In the genomic region with DNA sequence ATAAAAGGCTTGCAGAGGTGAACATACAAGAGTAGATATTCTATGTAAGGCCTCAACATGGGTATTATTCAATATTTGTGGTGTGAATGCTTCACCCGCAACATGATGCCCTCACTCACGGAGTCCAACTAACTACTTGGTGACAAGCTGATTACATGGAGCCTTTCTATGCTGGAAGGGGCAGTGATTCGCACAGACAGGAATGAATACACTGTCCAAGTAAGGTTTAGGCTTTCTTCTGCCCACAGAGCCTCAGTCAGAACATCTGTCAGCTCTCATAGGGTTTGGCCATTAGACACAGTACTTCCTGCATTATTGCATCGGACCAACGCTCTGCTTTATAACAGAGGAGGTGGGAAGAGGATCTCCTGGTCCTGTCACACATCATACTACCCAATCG, we compare ENCODE assay signal across 29 cellular contexts.
"Had no signal": no experiment of that assay in that cellular context is flagged by ENCODE, and none has a peak within 500 bp of the region (broad histone marks: within the 10 kb centered on the region; RNA-seq: fewer than 3 reads in every experiment).

No MANE protein-coding gene starts in this region.

- H3K27me3 ChIP-seq: colonic mucosa, foreskin keratinocyte, heart left ventricle, ovary, tibial nerve had no signal

- ATAC-seq: activated CD4-positive, CD25-positive, alpha-beta regulatory T cell treated with anti-CD3 and anti-CD28 coated beads, Interleukin-2, amount 50 U/mL, for 24 hours; foreskin keratinocyte; heart left ventricle; left colon had no signal

- H3K4me3 ChIP-seq: colonic mucosa, dorsolateral prefrontal cortex, heart left ventricle, ovary, prostate gland, spleen, tibial nerve had no signal

- H3K4me1 ChIP-seq: colonic mucosa, foreskin keratinocyte, heart left ventricle, prostate gland, spleen, tibial nerve had no signal

- DNase-seq: activated CD4-positive, alpha-beta T cell treated with anti-CD3 and anti-CD28 coated beads for 48 hours; activated CD4-positive, alpha-beta T cell treated with anti-CD3 and anti-CD28 coated beads, Interleukin-2, amount 50 U/mL, for 48 hours; activated CD8-positive, alpha-beta memory T cell treated with anti-CD3 and anti-CD28 coated beads, Interleukin-2, amount 50 U/mL, for 4 hours; activated effector memory CD4-positive, alpha-beta T cell treated with anti-CD3 and anti-CD28 coated beads, Interleukin-2, amount 50 U/mL, for 16 hours; activated naive CD4-positive, alpha-beta T cell treated with anti-CD3 and anti-CD28 coated beads for 36 hours; activated naive CD8-positive, alpha-beta T cell treated with anti-CD3 and anti-CD28 coated beads, Interleukin-2, amount 10 ng/mL, durations not matched to agents 7 days and 5 days; activated T-cell treated with anti-CD3 and anti-CD28 coated beads, Interleukin-2, amount 50 U/mL, for 1 hour; amniotic stem cell; colonic mucosa; dorsolateral prefrontal cortex; effector memory CD4-positive, alpha-beta T cell; foreskin keratinocyte; heart left ventricle; hypothalamus; immature natural killer cell; kidney; left colon; mammary epithelial cell; naive B cell; nephron progenitor cell; ovary; spleen; stimulated activated naive CD4-positive, alpha-beta T cell; T-helper 9 cell had no signal

- H3K36me3 ChIP-seq: colonic mucosa, heart left ventricle, neutrophil, ovary, prostate gland, spleen, tibial nerve had no signal

- H3K27ac ChIP-seq: colonic mucosa, dorsolateral prefrontal cortex, foreskin keratinocyte, heart left ventricle, neutrophil, ovary, prostate gland, spleen, tibial nerve, VCaP had no signal

- H3K9me3 ChIP-seq: colonic mucosa, heart left ventricle, neutrophil, ovary, prostate gland had no signal
